Comparison of ENCODE assay signal across 10 cellular contexts in genomic region chr11:17906436-17906835, GRCh38.
DNase-seq lines count a peak whose midpoint lies in the region; ATAC-seq and TF ChIP-seq lines count a peak whose summit lies in the region.
"Had no signal": no experiment of that assay in that cellular context is flagged by ENCODE, and none has a peak within 500 bp of the region (broad histone marks: within the 10 kb centered on the region; RNA-seq: fewer than 3 reads in every experiment).

No MANE protein-coding gene starts in this region.

- WGBS in transverse colon (ENCODE audit: low coverage in 1 of 2), 2 donors: 91 to 100% methylated on average over 1 to 7 of the region's 7 CpGs

- no peaks in the 10 kb centered on the region for H3K9me3 ChIP-seq in transverse colon

- H3K36me3 ChIP-seq in transverse colon: no peaks in the 10 kb centered on the region

- TF ChIP-seq EP300 in transverse colon (IDR thresholded peaks at IDR 0.05; ENCODE audit: low read depth): no peak

- intact Hi-C loops in transverse colon (cut with DNase I; ENCODE audit: low total_unique reads): no loop called here

- in situ Hi-C loops in GM13977 (cut with MboI; ENCODE audit: low pct_unique_long_range_greater_than_20kb, low sequenced_read_pairs, unreplicated experiment): no loop called here
- in situ Hi-C loops in transverse colon (cut with MboI; ENCODE audit: low pct_ligation_motif_present in 1 of 4, low pct_unique_long_range_greater_than_20kb in 1 of 4, low sequenced_read_pairs in 3 of 4): no loop called here

- no peaks in the 10 kb centered on the region for H3K4me1 ChIP-seq in transverse colon

- H3K27ac ChIP-seq in transverse colon: no peak overlapping the region

- DNase-seq in AG09319 (ENCODE audit: extremely low read depth, low read depth): no peak
- DNase-seq in GM13977 (ENCODE audit: low spot score): no peak
- peak; percentile 14 for DNase-seq in SW480 (ENCODE audit: low spot score)
- peak; percentile 84 for DNase-seq in iPS-NIHi11 (ENCODE audit: low spot score)
- no peak for DNase-seq in transverse colon
- DNase-seq in GM19238 (ENCODE audit: insufficient read length, low spot score): no peak
- DNase-seq in 8988T: no peak
- DNase-seq: activated CD8-positive, alpha-beta memory T cell treated with anti-CD3 and anti-CD28 coated beads, Interleukin-2, amount 50 U/mL, for 4 hours; NCI-H226 had no signal

- no peaks in the 10 kb centered on the region for H3K27me3 ChIP-seq in transverse colon

- TF ChIP-seq POLR2A in transverse colon (IDR thresholded peaks at IDR 0.05): no peak

- no peak for ATAC-seq in HG03354 (IDR thresholded peaks at IDR 0.05; ENCODE audit: poor library complexity, severe bottlenecking, unreplicated experiment)

- H3K4me3 ChIP-seq in transverse colon: no peak overlapping the region

- TF ChIP-seq CTCF in AG09319 (IDR thresholded peaks at IDR 0.05; ENCODE audit: low read depth, low read length): peak; percentile 5
- TF ChIP-seq CTCF in GM13977 (IDR thresholded peaks at IDR 0.05; ENCODE audit: extremely low read depth, insufficient read depth, missing control alignments): peak; percentile 32
- TF ChIP-seq CTCF in transverse colon (IDR thresholded peaks at IDR 0.05): peak in 2 of 5 experiments; percentile 9 to 10

Comparison
In these comparisons a context has a peak if more than half of its experiments do, and no peak if none do; other contexts are left out.
1. DNase-seq: peak in SW480 (single experiment) and iPS-NIHi11 (single experiment); none in AG09319 (single experiment), GM13977 (single experiment), transverse colon (single experiment), GM19238 (single experiment) and 8988T (single experiment).